ENCODE assay signal across 1 cellular context in the genomic region with DNA sequence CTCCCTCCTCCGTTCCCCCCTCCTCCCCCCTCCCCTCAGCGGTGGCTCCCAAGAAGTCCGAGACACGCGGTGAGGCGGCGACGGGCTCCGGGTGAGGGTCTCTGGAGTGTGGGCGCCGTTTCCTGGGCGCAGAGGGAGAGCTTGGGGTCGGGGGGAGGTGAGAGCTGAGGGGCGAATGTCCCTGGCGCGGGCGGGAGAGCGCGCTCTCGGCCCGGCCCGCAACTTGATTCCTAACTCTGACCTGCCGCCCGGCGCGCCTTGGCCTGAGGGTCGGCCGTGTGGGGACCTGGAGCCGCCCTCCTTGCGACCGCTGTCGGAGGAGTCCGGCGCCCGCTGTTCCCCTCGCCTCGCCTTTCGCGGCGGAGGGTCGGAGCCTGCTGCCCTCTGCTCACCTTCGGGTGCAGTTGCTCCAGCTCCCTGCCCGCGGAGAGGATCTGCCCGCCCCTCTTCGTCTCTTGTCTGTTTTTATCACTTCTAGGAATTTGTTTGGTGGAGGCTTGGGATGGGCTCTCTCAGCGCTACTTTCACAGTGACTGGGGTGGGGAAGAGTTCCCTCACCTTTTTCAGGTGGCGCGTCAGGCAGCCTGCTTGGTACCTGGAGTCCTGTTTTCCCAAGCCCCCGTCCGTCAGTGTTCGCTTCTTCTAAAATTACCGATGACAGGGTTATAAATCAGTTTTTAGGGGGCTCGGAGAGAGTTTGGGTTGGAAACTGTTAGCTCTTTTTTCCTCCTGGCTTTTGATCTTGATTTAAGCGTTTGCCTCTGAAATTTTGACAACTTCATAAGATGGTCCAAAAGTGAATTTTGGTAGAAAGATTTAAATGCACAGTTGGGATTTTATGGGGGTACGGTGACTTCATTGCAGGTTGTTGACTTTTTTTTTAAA.
TF ChIP-seq lines count a peak whose summit lies in the region.

No MANE protein-coding gene starts in this region.

TF ChIP-seq in H1, 55 proteins besides CTCF, POLR2A, EP300 and RAD21 (continued from another document):
- TF ChIP-seq KDM4A (IDR thresholded peaks at IDR 0.05; ENCODE audit: low read depth, low read length, severe bottlenecking) (peak; percentile 45), BRCA1 (IDR thresholded peaks at IDR 0.05; ENCODE audit: low read depth, low read length) (no peak), TAF1 (IDR thresholded peaks at IDR 0.05; ENCODE audit: low read depth, low read length) (no peak), TAF7 (optimal IDR thresholded peaks at IDR 0.05; ENCODE audit: borderline replicate concordance, low read depth, low read length) (no peak), SP2 (IDR thresholded peaks at IDR 0.05; ENCODE audit: low read length) (no peak), EGR1 (IDR thresholded peaks at IDR 0.05; ENCODE audit: borderline replicate concordance, low read depth, low read length) (no peak), BCL11A (IDR thresholded peaks at IDR 0.05; ENCODE audit: low read depth in 2 of 2, low read length in 2 of 2) (no peak), SIRT6 (IDR thresholded peaks at IDR 0.05; ENCODE audit: low read length) (no peak), SAP30 (IDR thresholded peaks at IDR 0.05; ENCODE audit: insufficient read depth, insufficient replicate concordance, low read length) (no peak), TCF12 (IDR thresholded peaks at IDR 0.05; ENCODE audit: low read depth, low read length) (no peak), MAFK (IDR thresholded peaks at IDR 0.05; ENCODE audit: low read depth, low read length) (no peak), SP4 (IDR thresholded peaks at IDR 0.05; ENCODE audit: low read length) (no peak), CEBPB (IDR thresholded peaks at IDR 0.05; ENCODE audit: low read depth, low read length) (no peak), PHF8 (conservative IDR thresholded peaks at IDR 0.05; ENCODE audit: low read depth, low read length) (peak; percentile 90), CTBP2 (IDR thresholded peaks at IDR 0.05; ENCODE audit: borderline replicate concordance, insufficient read depth, insufficient read length, low read length) (no peak), ZNF274 (IDR thresholded peaks at IDR 0.05; ENCODE audit: borderline replicate concordance, extremely low read depth, low read length) (no peak), CHD1 (IDR thresholded peaks at IDR 0.05; ENCODE audit: low read depth, low read length) (no peak), ASH2L (IDR thresholded peaks at IDR 0.05; ENCODE audit: low read length) (peak; percentile 89), JUND (IDR thresholded peaks at IDR 0.05; ENCODE audit: low read length) (no peak), RBBP5 (IDR thresholded peaks at IDR 0.05; ENCODE audit: borderline replicate concordance, low read depth, low read length) (peak; percentile 84), KDM1A (IDR thresholded peaks at IDR 0.05; ENCODE audit: borderline replicate concordance, low read length) (no peak), CHD2 (IDR thresholded peaks at IDR 0.05; ENCODE audit: low read length) (no peak), KDM5A (IDR thresholded peaks at IDR 0.05; ENCODE audit: low read length) (peak; percentile 39; the same call in 1 of the 2 replicates)
- TF ChIP-seq, protein P1, sequence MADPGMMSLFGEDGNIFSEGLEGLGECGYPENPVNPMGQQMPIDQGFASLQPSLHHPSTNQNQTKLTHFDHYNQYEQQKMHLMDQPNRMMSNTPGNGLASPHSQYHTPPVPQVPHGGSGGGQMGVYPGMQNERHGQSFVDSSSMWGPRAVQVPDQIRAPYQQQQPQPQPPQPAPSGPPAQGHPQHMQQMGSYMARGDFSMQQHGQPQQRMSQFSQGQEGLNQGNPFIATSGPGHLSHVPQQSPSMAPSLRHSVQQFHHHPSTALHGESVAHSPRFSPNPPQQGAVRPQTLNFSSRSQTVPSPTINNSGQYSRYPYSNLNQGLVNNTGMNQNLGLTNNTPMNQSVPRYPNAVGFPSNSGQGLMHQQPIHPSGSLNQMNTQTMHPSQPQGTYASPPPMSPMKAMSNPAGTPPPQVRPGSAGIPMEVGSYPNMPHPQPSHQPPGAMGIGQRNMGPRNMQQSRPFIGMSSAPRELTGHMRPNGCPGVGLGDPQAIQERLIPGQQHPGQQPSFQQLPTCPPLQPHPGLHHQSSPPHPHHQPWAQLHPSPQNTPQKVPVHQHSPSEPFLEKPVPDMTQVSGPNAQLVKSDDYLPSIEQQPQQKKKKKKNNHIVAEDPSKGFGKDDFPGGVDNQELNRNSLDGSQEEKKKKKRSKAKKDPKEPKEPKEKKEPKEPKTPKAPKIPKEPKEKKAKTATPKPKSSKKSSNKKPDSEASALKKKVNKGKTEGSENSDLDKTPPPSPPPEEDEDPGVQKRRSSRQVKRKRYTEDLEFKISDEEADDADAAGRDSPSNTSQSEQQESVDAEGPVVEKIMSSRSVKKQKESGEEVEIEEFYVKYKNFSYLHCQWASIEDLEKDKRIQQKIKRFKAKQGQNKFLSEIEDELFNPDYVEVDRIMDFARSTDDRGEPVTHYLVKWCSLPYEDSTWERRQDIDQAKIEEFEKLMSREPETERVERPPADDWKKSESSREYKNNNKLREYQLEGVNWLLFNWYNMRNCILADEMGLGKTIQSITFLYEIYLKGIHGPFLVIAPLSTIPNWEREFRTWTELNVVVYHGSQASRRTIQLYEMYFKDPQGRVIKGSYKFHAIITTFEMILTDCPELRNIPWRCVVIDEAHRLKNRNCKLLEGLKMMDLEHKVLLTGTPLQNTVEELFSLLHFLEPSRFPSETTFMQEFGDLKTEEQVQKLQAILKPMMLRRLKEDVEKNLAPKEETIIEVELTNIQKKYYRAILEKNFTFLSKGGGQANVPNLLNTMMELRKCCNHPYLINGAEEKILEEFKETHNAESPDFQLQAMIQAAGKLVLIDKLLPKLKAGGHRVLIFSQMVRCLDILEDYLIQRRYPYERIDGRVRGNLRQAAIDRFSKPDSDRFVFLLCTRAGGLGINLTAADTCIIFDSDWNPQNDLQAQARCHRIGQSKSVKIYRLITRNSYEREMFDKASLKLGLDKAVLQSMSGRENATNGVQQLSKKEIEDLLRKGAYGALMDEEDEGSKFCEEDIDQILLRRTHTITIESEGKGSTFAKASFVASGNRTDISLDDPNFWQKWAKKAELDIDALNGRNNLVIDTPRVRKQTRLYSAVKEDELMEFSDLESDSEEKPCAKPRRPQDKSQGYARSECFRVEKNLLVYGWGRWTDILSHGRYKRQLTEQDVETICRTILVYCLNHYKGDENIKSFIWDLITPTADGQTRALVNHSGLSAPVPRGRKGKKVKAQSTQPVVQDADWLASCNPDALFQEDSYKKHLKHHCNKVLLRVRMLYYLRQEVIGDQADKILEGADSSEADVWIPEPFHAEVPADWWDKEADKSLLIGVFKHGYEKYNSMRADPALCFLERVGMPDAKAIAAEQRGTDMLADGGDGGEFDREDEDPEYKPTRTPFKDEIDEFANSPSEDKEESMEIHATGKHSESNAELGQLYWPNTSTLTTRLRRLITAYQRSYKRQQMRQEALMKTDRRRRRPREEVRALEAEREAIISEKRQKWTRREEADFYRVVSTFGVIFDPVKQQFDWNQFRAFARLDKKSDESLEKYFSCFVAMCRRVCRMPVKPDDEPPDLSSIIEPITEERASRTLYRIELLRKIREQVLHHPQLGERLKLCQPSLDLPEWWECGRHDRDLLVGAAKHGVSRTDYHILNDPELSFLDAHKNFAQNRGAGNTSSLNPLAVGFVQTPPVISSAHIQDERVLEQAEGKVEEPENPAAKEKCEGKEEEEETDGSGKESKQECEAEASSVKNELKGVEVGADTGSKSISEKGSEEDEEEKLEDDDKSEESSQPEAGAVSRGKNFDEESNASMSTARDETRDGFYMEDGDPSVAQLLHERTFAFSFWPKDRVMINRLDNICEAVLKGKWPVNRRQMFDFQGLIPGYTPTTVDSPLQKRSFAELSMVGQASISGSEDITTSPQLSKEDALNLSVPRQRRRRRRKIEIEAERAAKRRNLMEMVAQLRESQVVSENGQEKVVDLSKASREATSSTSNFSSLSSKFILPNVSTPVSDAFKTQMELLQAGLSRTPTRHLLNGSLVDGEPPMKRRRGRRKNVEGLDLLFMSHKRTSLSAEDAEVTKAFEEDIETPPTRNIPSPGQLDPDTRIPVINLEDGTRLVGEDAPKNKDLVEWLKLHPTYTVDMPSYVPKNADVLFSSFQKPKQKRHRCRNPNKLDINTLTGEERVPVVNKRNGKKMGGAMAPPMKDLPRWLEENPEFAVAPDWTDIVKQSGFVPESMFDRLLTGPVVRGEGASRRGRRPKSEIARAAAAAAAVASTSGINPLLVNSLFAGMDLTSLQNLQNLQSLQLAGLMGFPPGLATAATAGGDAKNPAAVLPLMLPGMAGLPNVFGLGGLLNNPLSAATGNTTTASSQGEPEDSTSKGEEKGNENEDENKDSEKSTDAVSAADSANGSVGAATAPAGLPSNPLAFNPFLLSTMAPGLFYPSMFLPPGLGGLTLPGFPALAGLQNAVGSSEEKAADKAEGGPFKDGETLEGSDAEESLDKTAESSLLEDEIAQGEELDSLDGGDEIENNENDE (IDR thresholded peaks at IDR 0.05; ENCODE audit: insufficient replicate concordance, low read length) = no peak
- TF ChIP-seq, protein P2, sequence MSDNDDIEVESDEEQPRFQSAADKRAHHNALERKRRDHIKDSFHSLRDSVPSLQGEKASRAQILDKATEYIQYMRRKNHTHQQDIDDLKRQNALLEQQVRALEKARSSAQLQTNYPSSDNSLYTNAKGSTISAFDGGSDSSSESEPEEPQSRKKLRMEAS (IDR thresholded peaks at IDR 0.05) = no peak; the same call in 1 of the 2 replicates
